ENCODE assay signal across 3 cellular contexts in genomic region chr1:2671656-2672055, GRCh38. TPM values are rescaled to one million over a fixed set of nuclear protein-coding genes. Genes with fewer than 3 reads are reported as not detected.
"Had no signal": no experiment of that assay in that cellular context is flagged by ENCODE, and none has a peak within 500 bp of the region (broad histone marks: within the 10 kb centered on the region; RNA-seq: fewer than 3 reads in every experiment).

No MANE protein-coding gene starts in this region.

RNA-seq across cellular contexts. Expression of gene MMEL1, which starts 38.8 kb away (rescaled TPM):
- total RNA-seq: ascending aorta, SJSA1, WTC11 had no signal
